In the genomic region with DNA sequence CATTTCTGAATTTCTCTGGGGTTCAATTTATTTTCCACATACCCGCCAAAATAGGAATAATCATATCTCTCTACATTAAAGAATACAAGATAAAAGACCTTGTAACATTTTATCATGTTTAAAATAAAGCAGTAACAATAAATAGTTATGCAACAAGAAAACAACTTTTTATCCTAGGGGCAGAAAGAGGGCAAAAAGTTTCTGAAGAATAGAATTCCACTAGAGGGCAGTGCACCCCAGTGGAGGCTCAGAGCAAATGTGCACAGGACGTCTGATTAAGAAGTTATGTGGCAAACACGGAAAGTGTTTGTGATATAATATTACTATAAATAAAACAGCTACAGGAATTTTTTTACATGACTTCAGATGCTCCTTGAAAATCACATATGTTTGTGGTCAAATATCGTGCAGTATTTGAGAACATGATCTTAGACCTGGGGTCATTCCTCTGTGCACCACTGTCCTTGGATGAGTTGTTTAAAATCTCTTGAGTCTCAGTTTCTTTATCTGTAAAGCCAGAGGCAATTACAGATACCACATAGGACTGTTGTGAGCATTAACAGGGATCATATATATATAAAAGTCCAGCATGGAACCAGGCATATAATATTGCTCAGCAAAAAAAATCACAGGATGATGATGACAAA, we compare ENCODE assay signal across 8 cellular contexts. TPM values are rescaled to one million over a fixed set of nuclear protein-coding genes. Genes with fewer than 3 reads are reported as not detected.
A peak's percentile ranks its signal among the peaks of the same experiment; 100 is the strongest.
DNase-seq lines count a peak whose midpoint lies in the region; ATAC-seq and TF ChIP-seq lines count a peak whose summit lies in the region.

No MANE protein-coding gene starts in this region.

- POLR2A ChIA-PET in A673 (lab: Charles Lee; ENCODE audit: low non-redundant PET): no interaction called here

- H3K4me1 ChIP-seq in A673 (ENCODE audit: insufficient read depth, low read length, poor library complexity, severe bottlenecking) (no peaks in the 10 kb centered on the region), left lung (no peaks in the 10 kb centered on the region)

- peak; percentile 88 for TF ChIP-seq CTCF in A673 (conservative IDR thresholded peaks at IDR 0.05; ENCODE audit: low read depth, low read length)
- TF ChIP-seq CTCF in GM12875 (IDR thresholded peaks at IDR 0.05; ENCODE audit: borderline replicate concordance, insufficient read depth, low read depth, low read length): peak; percentile 65
- TF ChIP-seq CTCF in left lung (IDR thresholded peaks at IDR 0.05): peak; percentile 62 to 67

- DNase-seq in A673 (ENCODE audit: low spot score) (peak; percentile 72), NCI-H2196 (lab: John Stamatoyannopoulos, UW; ENCODE audit: unreplicated experiment) (peak; percentile 85), UCSD-AML1 (lab: John Stamatoyannopoulos, UW; ENCODE audit: unreplicated experiment) (peak; percentile 37), cerebellum (ENCODE audit: low spot score) (peak; percentile 61), left lung (peak in 1 of 2 donors; percentile 47)
- DNase-seq in stimulated activated naive CD4-positive, alpha-beta T cell (lab: John Stamatoyannopoulos, UW): peak in 5 of 6 experiments; percentile 3 to 61 (median 16)

- H3K4me3 ChIP-seq in A673 (ENCODE audit: low read depth, low read length, poor library complexity, severe bottlenecking) (no peak overlapping the region), GM12875 (ENCODE audit: low read depth, low read length) (no peak overlapping the region), left lung (no peak overlapping the region)

- no TSS peak for BruUV-seq in A673 (replicated peaks; lab: Mats Ljungman, UMichigan)

- H3K27me3 ChIP-seq in A673 (replicated peaks; ENCODE audit: insufficient read depth, low read depth, low read length, poor library complexity) (no peaks in the 10 kb centered on the region), left lung (no peaks in the 10 kb centered on the region)

- H3K27ac ChIP-seq in A673 (ENCODE audit: low read depth, low read length, poor library complexity, severe bottlenecking): no peak overlapping the region
- no peak overlapping the region for H3K27ac ChIP-seq in left lung

- no peaks in the 10 kb centered on the region for H3K36me3 ChIP-seq in A673 (ENCODE audit: insufficient read depth, low read length, poor library complexity, severe bottlenecking)
- no peaks in the 10 kb centered on the region for H3K36me3 ChIP-seq in left lung

- intact Hi-C loops in A673 (cut with micrococcal nuclease; ENCODE audit: unreplicated experiment): loop anchor here (1.0 to 10.0 kb wide), 3 partner anchors 133 to 485 kb away; partner anchors contain the start of genes ASTE1 and NEK11
- intact Hi-C loops in left lung (cut with DNase I): loop anchor here in 1 of 2 donors (5.0 kb wide), 1 partner anchor 132 kb away; the partner anchor contains the start of gene ATP2C1

- ATAC-seq in HG03025 (IDR thresholded peaks at IDR 0.05; ENCODE audit: low FRiP score, unreplicated experiment): peak; percentile 69
- ATAC-seq in left lung: peak; percentile 94

- no peaks in the 10 kb centered on the region for H3K9me3 ChIP-seq in A673 (ENCODE audit: low read depth, low read length, poor library complexity, severe bottlenecking)
- H3K9me3 ChIP-seq in left lung: no peaks in the 10 kb centered on the region

- CTCF ChIA-PET in A673 (lab: Charles Lee): interaction anchor here (0.6 to 1.1 kb wide), 2 partner anchors 14 to 133 kb away, joined by 3 to 5 read pairs; no protein-coding TSS in a partner anchor

RNA-seq across cellular contexts. Expression of gene PIK3R4, which starts 13.2 kb away (rescaled TPM):
- total RNA-seq in A673 (2021): 31.9 and 32.5 TPM in 2 replicates
- total RNA-seq in cerebellum: 30.8 TPM
- total RNA-seq in left lung: 10 to 100 TPM; 24.8 to 27.9 TPM
